In genomic region chr13:31521466-31521865, GRCh38 we compare ENCODE assay signal across 19 cellular contexts.
"Had no signal": no experiment of that assay in that cellular context is flagged by ENCODE, and none has a peak within 500 bp of the region (broad histone marks: within the 10 kb centered on the region; RNA-seq: fewer than 3 reads in every experiment).

No MANE protein-coding gene starts in this region.

- DNase-seq: activated CD4-positive, alpha-beta T cell treated with anti-CD3 and anti-CD28 coated beads for 48 hours; activated CD4-positive, CD25-positive, alpha-beta regulatory T cell; activated CD8-positive, alpha-beta T cell treated with anti-CD3 and anti-CD28 coated beads for 36 hours; activated naive CD4-positive, alpha-beta T cell; activated naive CD8-positive, alpha-beta T cell treated with anti-CD3 and anti-CD28 coated beads for 36 hours; activated T-cell treated with anti-CD3 and anti-CD28 coated beads, Interleukin-2, amount 50 U/mL, for 1 hour; amygdala; effector memory CD8-positive, alpha-beta T cell; gastrocnemius medialis; heart right ventricle; natural killer cell; stimulated activated CD4-positive, alpha-beta T cell treated with anti-CD3 and anti-CD28 coated beads, Interleukin-2, amount 100 ng/mL, for 24 hours; stimulated activated naive CD8-positive, alpha-beta T cell treated with anti-CD3 and anti-CD28 coated beads, Interleukin-15, Interleukin-2, amounts not matched to agents 100 U/mL and 50 U/mL, for 24 hours; T-helper 1 cell; T-helper 9 cell; transverse colon had no signal

- H3K36me3 Mint-ChIP-seq: activated naive CD8-positive, alpha-beta T cell treated with anti-CD3 and anti-CD28 coated beads for 36 hours; natural killer cell had no signal

- H3K9me3 Mint-ChIP-seq: activated CD8-positive, alpha-beta T cell treated with anti-CD3 and anti-CD28 coated beads for 36 hours; activated naive CD8-positive, alpha-beta T cell treated with anti-CD3 and anti-CD28 coated beads for 36 hours; natural killer cell had no signal

- ATAC-seq: activated CD8-positive, alpha-beta T cell treated with anti-CD3 and anti-CD28 coated beads for 36 hours; activated T-helper 17 cell treated with anti-CD3 and anti-CD28 coated beads, Interleukin-2, amount 50 U/mL, for 72 hours; effector memory CD8-positive, alpha-beta T cell; gastrocnemius medialis; heart right ventricle; natural killer cell; stimulated activated naive CD8-positive, alpha-beta T cell treated with anti-CD3 and anti-CD28 coated beads, Interleukin-15, Interleukin-2, amounts not matched to agents 100 U/mL and 50 U/mL, for 24 hours had no signal

- H3K4me1 Mint-ChIP-seq: activated naive CD8-positive, alpha-beta T cell treated with anti-CD3 and anti-CD28 coated beads for 36 hours; activated T-helper 17 cell treated with anti-CD3 and anti-CD28 coated beads, Interleukin-2, amount 50 U/mL, for 72 hours; memory B cell; natural killer cell had no signal

- H3K27ac Mint-ChIP-seq: activated CD8-positive, alpha-beta T cell treated with anti-CD3 and anti-CD28 coated beads for 36 hours; activated naive CD8-positive, alpha-beta T cell treated with anti-CD3 and anti-CD28 coated beads for 36 hours; activated T-helper 17 cell treated with anti-CD3 and anti-CD28 coated beads, Interleukin-2, amount 50 U/mL, for 72 hours; effector memory CD8-positive, alpha-beta T cell; memory B cell; natural killer cell; progenitor cell of endocrine pancreas had no signal

- H3K4me3 Mint-ChIP-seq: activated CD8-positive, alpha-beta T cell treated with anti-CD3 and anti-CD28 coated beads for 36 hours; activated naive CD8-positive, alpha-beta T cell treated with anti-CD3 and anti-CD28 coated beads for 36 hours; activated T-helper 17 cell treated with anti-CD3 and anti-CD28 coated beads, Interleukin-2, amount 50 U/mL, for 72 hours; effector memory CD8-positive, alpha-beta T cell; memory B cell; natural killer cell had no signal

- H3K27me3 Mint-ChIP-seq: activated CD8-positive, alpha-beta T cell treated with anti-CD3 and anti-CD28 coated beads for 36 hours had no signal
